1 cellular context compared by ENCODE assay signal in genomic region chr16:814974-815373, GRCh38.
TF ChIP-seq lines count a peak whose summit lies in the region.

No MANE protein-coding gene starts in this region.

TF ChIP-seq in GM12878, 131 proteins besides CTCF, POLR2A, EP300 and RAD21:
- no peak for TF ChIP-seq POLR2AphosphoS5 (IDR thresholded peaks at IDR 0.05; ENCODE audit: low read length)
- TF ChIP-seq BHLHE40 (IDR thresholded peaks at IDR 0.05; ENCODE audit: borderline replicate concordance in 1 of 2, low read depth in 2 of 2, low read length in 1 of 2), result peak; percentile 35 to 51; a peak in 2 of 4 replicates
- TF ChIP-seq PML (IDR thresholded peaks at IDR 0.05; ENCODE audit: low read length), result no peak
- no peak for TF ChIP-seq E2F4 (IDR thresholded peaks at IDR 0.05; ENCODE audit: low read depth, low read length)
- no peak for TF ChIP-seq MAX (IDR thresholded peaks at IDR 0.05; ENCODE audit: low read depth, low read length)
- no peak for TF ChIP-seq MTA2 (IDR thresholded peaks at IDR 0.05; ENCODE audit: low read depth)
- no peak for TF ChIP-seq CBX3 (IDR thresholded peaks at IDR 0.05; ENCODE audit: borderline replicate concordance, low read depth)
- no peak for TF ChIP-seq ZNF207 (IDR thresholded peaks at IDR 0.05; ENCODE audit: borderline replicate concordance)
